9 cellular contexts compared by ENCODE assay signal in genomic region chr13:78022164-78022877, GRCh38.
DNase-seq lines count a peak whose midpoint lies in the region; ATAC-seq and TF ChIP-seq lines count a peak whose summit lies in the region.
"Had no signal": no experiment of that assay in that cellular context is flagged by ENCODE, and none has a peak within 500 bp of the region (broad histone marks: within the 10 kb centered on the region; RNA-seq: fewer than 3 reads in every experiment).

No MANE protein-coding gene starts in this region.

- H3K4me3 ChIP-seq in GM23338 (no peak overlapping the region), Karpas-422 (ENCODE audit: low read length) (no peak overlapping the region)
- H3K4me3 ChIP-seq: SK-N-MC had no signal

- H3K9me3 Mint-ChIP-seq in GM23338: peaks cover 18% of the 10 kb centered on the region; the same call in 2 of the 3 replicates
- H3K9me3 Mint-ChIP-seq in activated CD4-positive, alpha-beta T cell treated with anti-CD3 and anti-CD28 coated beads, Interleukin-2, amount 10 ng/mL, durations not matched to agents 24 days and 14 days: peaks cover 11% of the 10 kb centered on the region

- H3K9me3 ChIP-seq in Karpas-422 (ENCODE audit: low read length): no peaks in the 10 kb centered on the region

- H3K4me1 ChIP-seq in GM23338 (ENCODE audit: insufficient read depth) (no peaks in the 10 kb centered on the region; the same call in 1 of the 2 replicates), Karpas-422 (ENCODE audit: low read length) (peaks cover 7% of the 10 kb centered on the region; the same call in 1 of the 2 replicates)

- H3F3A ChIP-seq in GM23338 (replicated peaks; ENCODE audit: low read depth): no peaks in the 10 kb centered on the region

- peak; percentile 42 for DNase-seq in GM13976 (ENCODE audit: low spot score)
- no peak for DNase-seq in GM23338 (ENCODE audit: low spot score)
- DNase-seq in Karpas-422: peak; percentile 84
- DNase-seq in activated CD4-positive, alpha-beta T cell treated with anti-CD3 and anti-CD28 coated beads, Interleukin-2, amount 10 ng/mL, durations not matched to agents 24 days and 14 days: peak; percentile 81
- DNase-seq in fibroblast of peridontal ligament (ENCODE audit: extremely low read depth): peak; percentile 11
- peak; percentile 0 to 8 for DNase-seq in stimulated activated CD4-positive, alpha-beta T cell treated with anti-CD3 and anti-CD28 coated beads, Interleukin-1b, Interleukin-23, amount 100 ng/mL, for 4 hours (ENCODE audit: low read depth in 2 of 2)
- DNase-seq in amniotic stem cell (lab: John Stamatoyannopoulos, UW): no peak
- no peak for DNase-seq in 8988T

- peaks cover 4% of the 10 kb centered on the region; the same call in 2 of the 3 replicates for H3K4me1 Mint-ChIP-seq in GM23338
- H3K4me1 Mint-ChIP-seq in activated CD4-positive, alpha-beta T cell treated with anti-CD3 and anti-CD28 coated beads, Interleukin-2, amount 10 ng/mL, durations not matched to agents 24 days and 14 days: peaks cover 8% of the 10 kb centered on the region

- H3K27ac Mint-ChIP-seq in GM23338: no peak overlapping the region
- H3K27ac Mint-ChIP-seq in activated CD4-positive, alpha-beta T cell treated with anti-CD3 and anti-CD28 coated beads, Interleukin-2, amount 10 ng/mL, durations not matched to agents 24 days and 14 days: peak overlapping the region; percentile 36

- no peak overlapping the region for H3K9ac ChIP-seq in Karpas-422 (ENCODE audit: low read length)

- H3K79me2 ChIP-seq in GM23338 (replicated peaks; ENCODE audit: insufficient read depth) (no peaks in the 10 kb centered on the region), Karpas-422 (ENCODE audit: low read length) (no peaks in the 10 kb centered on the region)

- H3K36me3 Mint-ChIP-seq in GM23338 (ENCODE audit: low read depth): peaks cover 28% of the 10 kb centered on the region
- no peaks in the 10 kb centered on the region for H3K36me3 Mint-ChIP-seq in activated CD4-positive, alpha-beta T cell treated with anti-CD3 and anti-CD28 coated beads, Interleukin-2, amount 10 ng/mL, durations not matched to agents 24 days and 14 days (ENCODE audit: low read depth)

- H3K4me2 ChIP-seq in GM23338: no peak overlapping the region
- H3K4me2 ChIP-seq in Karpas-422 (ENCODE audit: low read depth, low read length, poor library complexity, severe bottlenecking): no peak overlapping the region

- no peaks in the 10 kb centered on the region for H3K27me3 ChIP-seq in GM23338 (ENCODE audit: insufficient read depth)
- H3K27me3 ChIP-seq in Karpas-422 (ENCODE audit: low read length): no peaks in the 10 kb centered on the region

- H2AFZ ChIP-seq in GM23338: peak overlapping the region; percentile 63; the same call in 1 of the 2 replicates
- no peak overlapping the region for H2AFZ ChIP-seq in Karpas-422 (ENCODE audit: low read length)

- ATAC-seq in GM23338: no peak

- H4K20me1 ChIP-seq in GM23338 (replicated peaks; ENCODE audit: insufficient read depth): no peaks in the 10 kb centered on the region
- H4K20me1 ChIP-seq in Karpas-422 (ENCODE audit: insufficient read depth, low read depth, low read length): no peaks in the 10 kb centered on the region

- H3K27ac ChIP-seq in GM23338 (ENCODE audit: low read depth) (no peak overlapping the region), Karpas-422 (ENCODE audit: low read length) (no peak overlapping the region)
- H3K27ac ChIP-seq: SK-N-MC had no signal

- H3K27me3 Mint-ChIP-seq in GM23338 (ENCODE audit: insufficient read depth, low read depth, poor library complexity): peaks cover 2% of the 10 kb centered on the region
- peaks cover 12% of the 10 kb centered on the region for H3K27me3 Mint-ChIP-seq in activated CD4-positive, alpha-beta T cell treated with anti-CD3 and anti-CD28 coated beads, Interleukin-2, amount 10 ng/mL, durations not matched to agents 24 days and 14 days

- H3K9me2 ChIP-seq in GM23338 (ENCODE audit: insufficient read depth) (0 out of 2 replicates have a peak, but pooled peaks cover 8% of the 10 kb centered on the region), Karpas-422 (replicated peaks; ENCODE audit: insufficient read depth, low read length) (no peaks in the 10 kb centered on the region)

- no peak for TF ChIP-seq CTCF in GM13976 (IDR thresholded peaks at IDR 0.05; ENCODE audit: borderline replicate concordance, control extremely low read depth, extremely low read depth, insufficient read depth, missing control alignments)
- no peak for TF ChIP-seq CTCF in GM23338 (conservative IDR thresholded peaks at IDR 0.05; ENCODE audit: low read depth in 2 of 2)

- in situ Hi-C loops in GM13976 (cut with MboI; ENCODE audit: low sequenced_read_pairs, unreplicated experiment): no loop called here

- H3K36me3 ChIP-seq in GM23338 (ENCODE audit: insufficient read depth) (no peaks in the 10 kb centered on the region), Karpas-422 (ENCODE audit: insufficient read depth, low read length) (no peaks in the 10 kb centered on the region)

- intact Hi-C loops in activated CD4-positive, alpha-beta T cell treated with anti-CD3 and anti-CD28 coated beads, Interleukin-2, amount 10 ng/mL, durations not matched to agents 24 days and 14 days (cut with micrococcal nuclease): loop anchor here (2.0 to 10.0 kb wide), 2 partner anchors 94 to 248 kb away; no protein-coding TSS in a partner anchor

- no peak overlapping the region for H3K4me3 Mint-ChIP-seq in GM23338
- no peak overlapping the region for H3K4me3 Mint-ChIP-seq in activated CD4-positive, alpha-beta T cell treated with anti-CD3 and anti-CD28 coated beads, Interleukin-2, amount 10 ng/mL, durations not matched to agents 24 days and 14 days

TF ChIP-seq in GM23338, 12 proteins besides CTCF, POLR2A, EP300 and RAD21 (continues in another document):
- no peak for TF ChIP-seq EZH2 (IDR thresholded peaks at IDR 0.05; ENCODE audit: low read depth, unreplicated experiment)
- no peak for TF ChIP-seq JUNB (IDR thresholded peaks at IDR 0.05; ENCODE audit: unreplicated experiment)
- no peak for TF ChIP-seq EZH2phosphoT487 (IDR thresholded peaks at IDR 0.05; ENCODE audit: unreplicated experiment)
- TF ChIP-seq CREB1 (CRISPR knock-in tag; IDR thresholded peaks at IDR 0.05; ENCODE audit: low read depth): no peak
- no peak for TF ChIP-seq STAT1 (IDR thresholded peaks at IDR 0.05; ENCODE audit: unreplicated experiment)
- TF ChIP-seq ZNF462 (CRISPR knock-in tag; IDR thresholded peaks at IDR 0.05): no peak

Comparison
In these comparisons a context has a peak if more than half of its experiments do, and no peak if none do; other contexts are left out.
1. DNase-seq: peak in GM13976 (single experiment), Karpas-422 (single experiment), activated CD4-positive, alpha-beta T cell treated with anti-CD3 and anti-CD28 coated beads, Interleukin-2, amount 10 ng/mL, durations not matched to agents 24 days and 14 days (single experiment), fibroblast of peridontal ligament (single experiment) and stimulated activated CD4-positive, alpha-beta T cell treated with anti-CD3 and anti-CD28 coated beads, Interleukin-1b, Interleukin-23, amount 100 ng/mL, for 4 hours (2 of 2); none in GM23338 (single experiment), amniotic stem cell (single experiment) and 8988T (single experiment).